Comparison of ENCODE assay signal across 1 cellular context in genomic region chr10:90925078-90926029, GRCh38.
A peak's percentile ranks its signal among the peaks of the same experiment; 100 is the strongest.
TF ChIP-seq lines count a peak whose summit lies in the region.

No MANE protein-coding gene starts in this region.

TF ChIP-seq in WTC11, 78 proteins besides CTCF, POLR2A, EP300 and RAD21 (continued from another document):
- peak; percentile 42; the same call in 1 of the 2 replicates for TF ChIP-seq ZNF532 (CRISPR knock-in tag; IDR thresholded peaks at IDR 0.05; ENCODE audit: borderline replicate concordance)
- TF ChIP-seq ARID4B (CRISPR knock-in tag; IDR thresholded peaks at IDR 0.05; ENCODE audit: borderline replicate concordance) = peak; percentile 74; the same call in 1 of the 2 replicates
- no peak for TF ChIP-seq RORB (CRISPR knock-in tag; IDR thresholded peaks at IDR 0.05)
- TF ChIP-seq JUN (CRISPR knock-in tag; IDR thresholded peaks at IDR 0.05) = peak; percentile 75; the same call in 1 of the 2 replicates
- peak; percentile 69; the same call in 1 of the 2 replicates for TF ChIP-seq FOXK1 (CRISPR knock-in tag; IDR thresholded peaks at IDR 0.05)
- TF ChIP-seq FOXP4 (CRISPR knock-in tag; IDR thresholded peaks at IDR 0.05) = peak; percentile 70; the same call in 1 of the 2 replicates
- TF ChIP-seq HMGXB4 (CRISPR knock-in tag; IDR thresholded peaks at IDR 0.05) = no peak
- TF ChIP-seq SMAD4 (CRISPR knock-in tag; IDR thresholded peaks at IDR 0.05) = no peak
- peak; percentile 98 for TF ChIP-seq TEAD1 (CRISPR knock-in tag; IDR thresholded peaks at IDR 0.05)
- peak; percentile 89 for TF ChIP-seq TEAD4 (CRISPR knock-in tag; IDR thresholded peaks at IDR 0.05)
- no peak for TF ChIP-seq NFYB (CRISPR knock-in tag; conservative IDR thresholded peaks at IDR 0.05; ENCODE audit: low read depth)
- no peak for TF ChIP-seq ZSCAN18 (CRISPR knock-in tag; IDR thresholded peaks at IDR 0.05)
- TF ChIP-seq IRF1 (CRISPR knock-in tag; IDR thresholded peaks at IDR 0.05) = 0 out of 2 replicates have a peak, but pooled peaks have one; percentile 70
- peak; percentile 82; the same call in 1 of the 2 replicates for TF ChIP-seq FOXJ3 (CRISPR knock-in tag; IDR thresholded peaks at IDR 0.05; ENCODE audit: borderline replicate concordance)
- TF ChIP-seq ETV6 (CRISPR knock-in tag; IDR thresholded peaks at IDR 0.05) = peak; percentile 84; the same call in 1 of the 2 replicates
- TF ChIP-seq CREB1 (CRISPR knock-in tag; IDR thresholded peaks at IDR 0.05) = peak; percentile 54; the same call in 1 of the 2 replicates
- peak; percentile 83; the same call in 1 of the 2 replicates for TF ChIP-seq ZMAT4 (CRISPR knock-in tag; IDR thresholded peaks at IDR 0.05)
- TF ChIP-seq TP53 (CRISPR knock-in tag; IDR thresholded peaks at IDR 0.05) = 0 out of 2 replicates have a peak, but pooled peaks have one; percentile 26
- TF ChIP-seq E2F5 (CRISPR knock-in tag; IDR thresholded peaks at IDR 0.05) = no peak
- TF ChIP-seq NFE2L1 (CRISPR knock-in tag; IDR thresholded peaks at IDR 0.05) = peak; percentile 61; the same call in 1 of the 2 replicates
- TF ChIP-seq ZNF423 (CRISPR knock-in tag; IDR thresholded peaks at IDR 0.05) = no peak
- TF ChIP-seq MAX (CRISPR knock-in tag; IDR thresholded peaks at IDR 0.05) = 0 out of 2 replicates have a peak, but pooled peaks have one; percentile 24
- TF ChIP-seq ZNF138 (CRISPR knock-in tag; conservative IDR thresholded peaks at IDR 0.05) = 0 out of 2 replicates have a peak, but pooled peaks have one; percentile 61
- TF ChIP-seq ZBTB43 (CRISPR knock-in tag; IDR thresholded peaks at IDR 0.05) = peak; percentile 96
- TF ChIP-seq E2F1 (CRISPR knock-in tag; IDR thresholded peaks at IDR 0.05) = 0 out of 2 replicates have a peak, but pooled peaks have one; percentile 34
